ENCODE assay signal across 23 cellular contexts in genomic region chr9:129567329-129567728, GRCh38. TPM values are rescaled to one million over a fixed set of nuclear protein-coding genes. Genes with fewer than 3 reads are reported as not detected.
A peak's percentile ranks its signal among the peaks of the same experiment; 100 is the strongest.
DNase-seq lines count a peak whose midpoint lies in the region; ATAC-seq and TF ChIP-seq lines count a peak whose summit lies in the region.
"Had no signal": no experiment of that assay in that cellular context is flagged by ENCODE, and none has a peak within 500 bp of the region (broad histone marks: within the 10 kb centered on the region; RNA-seq: fewer than 3 reads in every experiment).

No MANE protein-coding gene starts in this region.

- intact Hi-C loops in esophagus muscularis mucosa (cut with DNase I) = loop anchor here (5.0 kb wide), 1 partner anchor 65 kb away; no protein-coding TSS in a partner anchor

- ATAC-seq in GM18909 (IDR thresholded peaks at IDR 0.05; ENCODE audit: poor library complexity, unreplicated experiment) (no peak), HG02588 (IDR thresholded peaks at IDR 0.05; ENCODE audit: unreplicated experiment) (no peak)
- ATAC-seq: natural killer cell treated with Interleukin-12 subunit alpha and Interleukin-12 subunit beta and Interleukin-15 and Interleukin-18, amount 100 ng/mL, for 72 hours had no signal

- no peak for TF ChIP-seq CTCF in AG04450 (IDR thresholded peaks at IDR 0.05; ENCODE audit: low read depth, low read length)
- no peak for TF ChIP-seq CTCF in esophagus muscularis mucosa (IDR thresholded peaks at IDR 0.05)
- TF ChIP-seq CTCF in osteoblast (IDR thresholded peaks at IDR 0.05; ENCODE audit: extremely low read depth, low read depth, low read length) = no peak

- TF ChIP-seq EP300 in esophagus muscularis mucosa (IDR thresholded peaks at IDR 0.05) = no peak

- 90% methylated on average over 7 of the region's 10 CpGs for WGBS in esophagus muscularis mucosa

- no peaks in the 10 kb centered on the region for H4K20me1 ChIP-seq in osteoblast (ENCODE audit: insufficient read depth, low read length)

- H3K27ac ChIP-seq in AG04450 (ENCODE audit: low read depth, low read length) = peak overlapping the region; percentile 61
- peak overlapping the region in 3 of 4 donors; percentile 84 to 89 (median 88) for H3K27ac ChIP-seq in esophagus muscularis mucosa (replicated peaks in 1 of 4)
- no peak overlapping the region for H3K27ac ChIP-seq in osteoblast (ENCODE audit: low read depth, low read length)
- H3K27ac ChIP-seq: HL-60 had no signal

- H3K79me2 ChIP-seq in osteoblast (ENCODE audit: insufficient read depth, low read length) = no peaks in the 10 kb centered on the region

- peak overlapping the region; percentile 17 for H3K9ac ChIP-seq in NT2/D1 (ENCODE audit: insufficient read length, low read depth)

- H2AFZ ChIP-seq in osteoblast (ENCODE audit: low read length) = no peak overlapping the region

- no peaks in the 10 kb centered on the region; the same call in 1 of the 2 replicates for H3K9me3 ChIP-seq in AG04450 (ENCODE audit: control insufficient read depth, insufficient read depth, low read length)
- no peaks in the 10 kb centered on the region; the same call in 1 of the 2 replicates for H3K9me3 ChIP-seq in NT2/D1 (ENCODE audit: insufficient read depth, low read length)
- no peaks in the 10 kb centered on the region for H3K9me3 ChIP-seq in esophagus muscularis mucosa
- H3K9me3 ChIP-seq in osteoblast (ENCODE audit: low read depth, low read length) = no peaks in the 10 kb centered on the region
- H3K9me3 ChIP-seq: breast epithelium, upper lobe of right lung had no signal

- H3K4me2 ChIP-seq in osteoblast (ENCODE audit: insufficient read depth, low read length) = peak overlapping the region; percentile 84

- H3K27me3 ChIP-seq in AG04450 (ENCODE audit: control insufficient read depth, insufficient read depth, low read length) = no peaks in the 10 kb centered on the region
- H3K27me3 ChIP-seq in NT2/D1 (ENCODE audit: insufficient read depth, insufficient read length) = no peaks in the 10 kb centered on the region
- no peaks in the 10 kb centered on the region for H3K27me3 ChIP-seq in esophagus muscularis mucosa
- H3K27me3 ChIP-seq in osteoblast (ENCODE audit: insufficient read depth, low read length) = no peaks in the 10 kb centered on the region
- H3K27me3 ChIP-seq: breast epithelium, upper lobe of right lung had no signal

- CTCF ChIA-PET in AG04450 (lab: Charles Lee) = interaction anchor here (0.6 kb wide), 1 partner anchor 375 kb away, joined by 3 read pairs; no protein-coding TSS in a partner anchor

- H3K4me3 ChIP-seq in AG04450 (ENCODE audit: low read depth, low read length) (no peak overlapping the region), NT2/D1 (ENCODE audit: insufficient read length, low read depth) (no peak overlapping the region), esophagus muscularis mucosa (no peak overlapping the region), osteoblast (ENCODE audit: insufficient read depth, low read length) (no peak overlapping the region)
- H3K4me3 ChIP-seq: lung had no signal

- H3K4me1 ChIP-seq in NT2/D1 (ENCODE audit: insufficient read depth, insufficient read length) = peaks cover 17% of the 10 kb centered on the region
- peaks cover 30 to 51% (median 42%) of the 10 kb centered on the region in 4 donors for H3K4me1 ChIP-seq in esophagus muscularis mucosa
- peaks cover 32% of the 10 kb centered on the region for H3K4me1 ChIP-seq in osteoblast (ENCODE audit: insufficient read depth, low read length)

- DNase-seq in AG04450 (ENCODE audit: low read depth, low spot score) (no peak), NT2/D1 (ENCODE audit: low read depth, low spot score) (no peak), esophagus muscularis mucosa (ENCODE audit: extremely low spot score) (no peak), osteoblast (ENCODE audit: insufficient read length, low spot score, missing footprints) (no peak), NCI-H1694 treated with DMSO at 0.1 percent for 48 hours (lab: John Stamatoyannopoulos, UW) (no peak), NCI-H1436 treated with DMSO at 0.1 percent for 48 hours (lab: John Stamatoyannopoulos, UW) (no peak)
- DNase-seq: activated B cell treated with CpG ODN at 0.5 μM for 24 hours; activated CD8-positive, alpha-beta memory T cell treated with anti-CD3 and anti-CD28 coated beads for 24 hours; activated naive CD8-positive, alpha-beta T cell treated with anti-CD3 and anti-CD28 coated beads, Interleukin-2, amount 10 ng/mL, durations not matched to agents 7 days and 5 days; CD4-positive, alpha-beta T cell; NCI-H2081 treated with DMSO at 0.1 percent for 48 hours; stimulated activated CD4-positive, alpha-beta T cell treated with anti-CD3 and anti-CD28 coated beads, Interleukin-15, amount 100 ng/mL, for 24 hours; stimulated activated naive B cell treated with anti-CD40 and anti-IgM and Interleukin-4, amounts not matched to agents 10 μg/mL and 1 μg/mL and 100 μg/mL, for 72 hours; T-helper 1 cell had no signal

- POLR2A ChIA-PET in AG04450 (lab: Yijun Ruan, JAX) = interaction anchor here (0.7 to 0.8 kb wide), 2 partner anchors 130 to 389 kb away, joined by 3 to 6 read pairs; partner anchors contain the start of gene IER5L

- H3K36me3 ChIP-seq in NT2/D1 (ENCODE audit: insufficient read depth, insufficient read length, low read length) (no peaks in the 10 kb centered on the region), esophagus muscularis mucosa (no peaks in the 10 kb centered on the region), osteoblast (ENCODE audit: insufficient read depth, low read length) (no peaks in the 10 kb centered on the region)
- H3K36me3 ChIP-seq: breast epithelium, upper lobe of right lung had no signal

- no peak for TF ChIP-seq POLR2A in esophagus muscularis mucosa (IDR thresholded peaks at IDR 0.05; ENCODE audit: low read depth)

RNA-seq across cellular contexts. Expression of gene C9orf50, which starts 53.6 kb away (rescaled TPM):
- polyA plus RNA-seq in AG04450 (2011; rRNA removed) = 0.26 and 0.30 TPM in 2 replicates
- polyA minus RNA-seq in AG04450 (2011; rRNA and poly(A)+ RNA removed) = not detected in 2 replicates
- under 1 TPM in 1 of 4 donors, not detected in 3; 0.34 TPM for total RNA-seq in esophagus muscularis mucosa
- total RNA-seq in osteoblast = under 0.01 and 0.36 TPM in 2 replicates
- total RNA-seq: activated B cell treated with CpG ODN at 0.5 μM for 24 hours; activated naive CD8-positive, alpha-beta T cell treated with anti-CD3 and anti-CD28 coated beads, Interleukin-2, amount 10 ng/mL, durations not matched to agents 7 days and 5 days; CD4-positive, alpha-beta T cell; glomerular endothelial cell; natural killer cell treated with Interleukin-12 subunit alpha and Interleukin-12 subunit beta and Interleukin-15 and Interleukin-18, amount 100 ng/mL, for 72 hours; Right ventricle myocardium superior; upper lobe of right lung had no signal
- polyA plus RNA-seq: lung had no signal

RNA-seq across cellular contexts. Expression of gene NTMT1, which starts 58.6 kb away (rescaled TPM):
- 49.3 and 50.4 TPM in 2 replicates for polyA plus RNA-seq in AG04450 (2011; rRNA removed)
- polyA minus RNA-seq in AG04450 (2011; rRNA and poly(A)+ RNA removed) = 25.3 and 30.8 TPM in 2 replicates
- total RNA-seq in esophagus muscularis mucosa (10 to 100 TPM; 20.3 to 33.3 (median 31.9) TPM), osteoblast (26.4 and 28.6 TPM in 2 replicates)
